ENCODE assay signal across 14 cellular contexts in genomic region chr16:80460004-80460403, GRCh38.
"Had no signal": no experiment of that assay in that cellular context is flagged by ENCODE, and none has a peak within 500 bp of the region (broad histone marks: within the 10 kb centered on the region; RNA-seq: fewer than 3 reads in every experiment).

No MANE protein-coding gene starts in this region.

- H3K27me3 ChIP-seq: body of pancreas, left lung had no signal

- ATAC-seq: activated naive CD4-positive, alpha-beta T cell treated with anti-CD3 and anti-CD28 coated beads, Interleukin-2, amount 50 U/mL, for 72 hours; activated T-cell treated with anti-CD3 and anti-CD28 coated beads, Interleukin-2, amount 50 U/mL, for 72 hours; natural killer cell treated with Interleukin-12 subunit alpha and Interleukin-12 subunit beta and Interleukin-15 and Interleukin-18, amount 100 ng/mL, for 72 hours; stimulated activated naive CD8-positive, alpha-beta T cell treated with anti-CD3 and anti-CD28 coated beads, Interleukin-15, amount 100 ng/mL, for 72 hours had no signal

- H3K36me3 ChIP-seq: left lung had no signal

- H3K9me3 ChIP-seq: body of pancreas, left lung had no signal

- H3K4me1 ChIP-seq: body of pancreas, left lung had no signal

- H3K27ac ChIP-seq: body of pancreas, left lung had no signal

- H3K4me3 ChIP-seq: body of pancreas, left lung had no signal

- DNase-seq: activated CD4-positive, alpha-beta T cell treated with anti-CD3 and anti-CD28 coated beads, Interleukin-2, amount 10 ng/mL, durations not matched to agents 24 days and 14 days; activated CD8-positive, alpha-beta memory T cell treated with anti-CD3 and anti-CD28 coated beads, Interleukin-2, amount 50 U/mL, for 48 hours; activated gamma-delta T cell; activated T-cell treated with anti-CD3 and anti-CD28 coated beads, Interleukin-2, amount 50 U/mL, for 72 hours; cortex of kidney; effector CD8-positive, alpha-beta T cell; hippocampal formation; left lung; nucleus accumbens; stimulated activated naive CD8-positive, alpha-beta T cell treated with anti-CD3 and anti-CD28 coated beads, Interleukin-15, amount 100 ng/mL, for 72 hours; T-helper 2 cell had no signal
